28 cellular contexts compared by ENCODE assay signal in the genomic region with DNA sequence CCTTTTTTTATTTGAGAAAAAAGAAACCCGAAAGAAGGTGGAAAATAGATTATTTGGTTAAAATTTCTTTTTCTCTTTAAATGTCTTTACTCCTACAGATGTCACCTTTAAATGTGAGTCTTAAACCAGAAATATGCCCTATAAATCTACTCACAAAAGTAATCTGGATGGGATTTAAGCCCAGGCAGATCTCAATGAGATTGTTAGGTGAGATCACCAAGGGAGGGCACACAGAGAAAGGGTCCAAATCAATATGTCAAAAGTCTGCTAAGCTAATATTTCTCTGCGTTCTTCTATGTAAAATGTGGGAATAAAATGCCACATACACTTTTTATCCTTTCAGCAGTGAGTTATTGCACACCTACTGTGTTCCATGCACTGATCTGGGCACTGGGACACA.
"Had no signal": no experiment of that assay in that cellular context is flagged by ENCODE, and none has a peak within 500 bp of the region (broad histone marks: within the 10 kb centered on the region; RNA-seq: fewer than 3 reads in every experiment).

No MANE protein-coding gene starts in this region.

- H3K4me2 ChIP-seq: neural progenitor cell had no signal

- H3K27me3 ChIP-seq: left lung, neural progenitor cell, neutrophil, right atrium auricular region, stomach, testis, thyroid gland, upper lobe of left lung, vagina had no signal

- H3K4me1 Mint-ChIP-seq: naive B cell, natural killer cell, neural progenitor cell had no signal

- FAIRE-seq: keratinocyte had no signal

- H3K79me2 ChIP-seq: parathyroid adenoma had no signal

- H3K27ac Mint-ChIP-seq: natural killer cell; neural progenitor cell; stimulated activated naive B cell treated with anti-CD40 and anti-IgM and Interleukin-4, amounts not matched to agents 10 μg/mL and 1 μg/mL and 100 μg/mL, for 72 hours had no signal

- H3K4me3 Mint-ChIP-seq: naive B cell; natural killer cell; nephron progenitor cell; neural progenitor cell; stimulated activated naive B cell treated with anti-CD40 and anti-IgM and Interleukin-4, amounts not matched to agents 10 μg/mL and 1 μg/mL and 100 μg/mL, for 72 hours had no signal

- H2AFZ ChIP-seq: neural progenitor cell, parathyroid adenoma had no signal

- DNase-seq: hippocampal formation; left lung; lower lobe of right lung; mammary epithelial cell; naive B cell; natural killer cell; nephron progenitor cell; occipital lobe; stimulated activated CD4-positive, alpha-beta T cell treated with anti-CD3 and anti-CD28 coated beads, Interleukin-12 subunit alpha, Interleukin-12 subunit beta, amount 100 ng/mL, for 4 hours; stimulated activated CD4-positive, alpha-beta T cell treated with anti-CD3 and anti-CD28 coated beads, Interleukin-15, amount 100 ng/mL, for 24 hours; stimulated activated CD4-positive, alpha-beta T cell treated with anti-CD3 and anti-CD28 coated beads, Interleukin-2, amount 100 ng/mL, for 24 hours; stimulated activated CD4-positive, alpha-beta T cell treated with anti-CD3 and anti-CD28 coated beads, Interleukin-4, amount 100 ng/mL, for 1 hour; stimulated activated naive B cell treated with anti-CD40 and anti-IgM and Interleukin-4, amounts not matched to agents 10 μg/mL and 1 μg/mL and 100 μg/mL, for 72 hours; stimulated activated naive CD8-positive, alpha-beta T cell treated with anti-CD3 and anti-CD28 coated beads, Interleukin-15, Interleukin-2, amounts not matched to agents 100 U/mL and 50 U/mL, for 24 hours; testis; transverse colon; upper lobe of left lung had no signal

- H3K9me3 ChIP-seq: left lung, lower lobe of right lung, neutrophil, right atrium auricular region, stomach, testis, thyroid gland, transverse colon, upper lobe of left lung, vagina had no signal

- ATAC-seq: left cardiac atrium; left lung; lower lobe of right lung; sciatic nerve; stimulated activated naive B cell treated with anti-CD40 and anti-IgM and Interleukin-4, amounts not matched to agents 10 μg/mL and 1 μg/mL and 100 μg/mL, for 72 hours; stimulated activated naive CD8-positive, alpha-beta T cell treated with anti-CD3 and anti-CD28 coated beads, Interleukin-15, Interleukin-2, amounts not matched to agents 100 U/mL and 50 U/mL, for 24 hours had no signal

- H3K4me3 ChIP-seq: left lung, lower lobe of right lung, neural progenitor cell, right atrium auricular region, skin epidermis, stomach, testis, thyroid gland, transverse colon, upper lobe of left lung, vagina had no signal

- H3K4me1 ChIP-seq: left lung, lower lobe of right lung, parathyroid adenoma, right atrium auricular region, testis, transverse colon, upper lobe of left lung had no signal

- H3K27ac ChIP-seq: left lung, lower lobe of right lung, neural progenitor cell, neutrophil, parathyroid adenoma, right atrium auricular region, skin epidermis, stomach, testis, thyroid gland, transverse colon, upper lobe of left lung, vagina had no signal

- H3K36me3 Mint-ChIP-seq: naive B cell; natural killer cell; stimulated activated naive B cell treated with anti-CD40 and anti-IgM and Interleukin-4, amounts not matched to agents 10 μg/mL and 1 μg/mL and 100 μg/mL, for 72 hours had no signal

- H3K36me3 ChIP-seq: left lung, lower lobe of right lung, neural progenitor cell, neutrophil, right atrium auricular region, stomach, thyroid gland, transverse colon, upper lobe of left lung, vagina had no signal

- H3K9me3 Mint-ChIP-seq: natural killer cell; stimulated activated naive B cell treated with anti-CD40 and anti-IgM and Interleukin-4, amounts not matched to agents 10 μg/mL and 1 μg/mL and 100 μg/mL, for 72 hours had no signal
